ENCODE assay signal across 8 cellular contexts in the genomic region with DNA sequence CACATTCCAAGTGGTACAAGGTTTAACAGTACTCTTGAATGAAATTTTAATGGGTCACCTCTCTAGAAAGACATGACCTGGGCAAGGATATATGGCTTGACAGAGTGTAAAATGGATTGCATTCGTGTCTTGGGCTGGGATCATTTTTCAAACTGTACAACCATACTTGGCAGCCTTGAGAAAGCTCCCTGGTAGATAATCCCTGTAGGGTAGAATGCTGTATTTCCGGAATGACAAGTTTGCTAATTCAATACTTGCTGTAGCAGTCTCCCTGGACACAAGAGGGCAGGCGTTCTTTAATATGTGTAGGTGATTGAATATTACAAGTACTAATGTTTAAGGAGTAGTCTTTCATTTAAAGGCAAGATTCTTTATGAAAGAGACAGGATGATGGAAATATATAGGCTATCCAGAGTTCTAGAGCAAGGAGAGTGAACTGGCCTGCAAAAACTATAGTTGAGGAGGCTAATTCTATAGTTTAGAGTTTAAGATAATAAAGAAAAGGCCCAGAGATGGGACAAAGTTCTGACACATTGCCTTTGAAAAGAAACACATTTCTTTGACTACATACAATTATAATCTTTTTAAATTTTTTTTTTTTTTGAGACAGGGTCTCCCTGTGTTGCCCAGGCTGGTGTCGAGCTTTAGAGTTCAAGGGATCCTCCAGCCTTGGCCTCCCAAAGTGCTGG. TPM values are rescaled to one million over a fixed set of nuclear protein-coding genes. Genes with fewer than 3 reads are reported as not detected.
A peak's percentile ranks its signal among the peaks of the same experiment; 100 is the strongest.
DNase-seq lines count a peak whose midpoint lies in the region; ATAC-seq and TF ChIP-seq lines count a peak whose summit lies in the region.

No MANE protein-coding gene starts in this region.

- no peak overlapping the region for H3K27ac Mint-ChIP-seq in activated CD4-positive, alpha-beta T cell treated with anti-CD3 and anti-CD28 coated beads for 36 hours

- no peaks in the 10 kb centered on the region for H3K27me3 ChIP-seq in HL-60 (ENCODE audit: insufficient read depth, poor library complexity, severe bottlenecking)

- no peak for ATAC-seq in activated CD4-positive, alpha-beta T cell treated with anti-CD3 and anti-CD28 coated beads for 36 hours
- no peak for ATAC-seq in GM21529 (IDR thresholded peaks at IDR 0.05; ENCODE audit: unreplicated experiment)

- peaks cover 3% of the 10 kb centered on the region for H3K27me3 Mint-ChIP-seq in activated CD4-positive, alpha-beta T cell treated with anti-CD3 and anti-CD28 coated beads for 36 hours

- intact Hi-C loops in activated CD4-positive, alpha-beta T cell treated with anti-CD3 and anti-CD28 coated beads for 36 hours (cut with DNase I, micrococcal nuclease): no loop called here

- CTCF ChIA-PET in activated CD4-positive, alpha-beta T cell treated with anti-CD3 and anti-CD28 coated beads for 36 hours (lab: Charles Lee): interaction anchor here (0.5 to 0.9 kb wide), 2 partner anchors 10 to 11 kb away, joined by 3 to 4 read pairs; no protein-coding TSS in a partner anchor

- H3K4me3 ChIP-seq in HL-60 (replicated peaks; ENCODE audit: insufficient read depth, low read length): no peak overlapping the region
- H3K4me3 ChIP-seq in foreskin fibroblast (ENCODE audit: low read depth in 1 of 2, low read length in 2 of 2): no peak overlapping the region
- H3K4me3 ChIP-seq in skin epidermis: no peak overlapping the region

- TF ChIP-seq CTCF in HL-60 (IDR thresholded peaks at IDR 0.05; ENCODE audit: insufficient read depth, low read length) (peak; percentile 47), foreskin fibroblast (IDR thresholded peaks at IDR 0.05; ENCODE audit: low read depth, low read length) (no peak)

- H3K27ac ChIP-seq in HL-60 (replicated peaks): no peak overlapping the region
- peak overlapping the region in 12 of 21 experiments; percentile 11 to 67 (median 42) for H3K27ac ChIP-seq in skin epidermis

- no peaks in the 10 kb centered on the region for H3K4me1 Mint-ChIP-seq in activated CD4-positive, alpha-beta T cell treated with anti-CD3 and anti-CD28 coated beads for 36 hours

- DNase-seq in D341Med (ENCODE audit: low spot score) (peak; percentile 53), HL-60 (ENCODE audit: low read depth in 1 of 2, low spot score in 1 of 2) (peak in 1 of 2 experiments; percentile 57), RPMI8226 (peak; percentile 63), foreskin fibroblast (peak; percentile 6 to 27)
- no peak for DNase-seq in stimulated activated naive CD4-positive, alpha-beta T cell (lab: John Stamatoyannopoulos, UW)
- DNase-seq in activated CD4-positive, alpha-beta T cell treated with anti-CD3 and anti-CD28 coated beads for 36 hours: no peak

- H3K9me3 Mint-ChIP-seq in activated CD4-positive, alpha-beta T cell treated with anti-CD3 and anti-CD28 coated beads for 36 hours (ENCODE audit: low read depth): no peaks in the 10 kb centered on the region

- no peaks in the 10 kb centered on the region for H3K36me3 Mint-ChIP-seq in activated CD4-positive, alpha-beta T cell treated with anti-CD3 and anti-CD28 coated beads for 36 hours (ENCODE audit: low read depth)

- H3K4me3 Mint-ChIP-seq in activated CD4-positive, alpha-beta T cell treated with anti-CD3 and anti-CD28 coated beads for 36 hours: no peak overlapping the region

- POLR2A ChIA-PET in activated CD4-positive, alpha-beta T cell treated with anti-CD3 and anti-CD28 coated beads for 36 hours (lab: Charles Lee): no interaction called here

RNA-seq across cellular contexts. Expression of a gene that starts 53.4 kb away (rescaled TPM):
- not detected for total RNA-seq in activated CD4-positive, alpha-beta T cell treated with anti-CD3 and anti-CD28 coated beads for 36 hours

Comparison
In these comparisons a context has a peak if more than half of its experiments do, and no peak if none do; other contexts are left out.
1. DNase-seq: peak in D341Med (single experiment), RPMI8226 (single experiment) and foreskin fibroblast (2 of 2); none in stimulated activated naive CD4-positive, alpha-beta T cell (0 of 6) and activated CD4-positive, alpha-beta T cell treated with anti-CD3 and anti-CD28 coated beads for 36 hours (single experiment).